ENCODE assay signal across 26 cellular contexts in genomic region chr22:44186737-44187136, GRCh38. TPM values are rescaled to one million over a fixed set of nuclear protein-coding genes. Genes with fewer than 3 reads are reported as not detected.
"Had no signal": no experiment of that assay in that cellular context is flagged by ENCODE, and none has a peak within 500 bp of the region (broad histone marks: within the 10 kb centered on the region; RNA-seq: fewer than 3 reads in every experiment).

No MANE protein-coding gene starts in this region.

- H3K9me3 ChIP-seq: esophagus muscularis mucosa, left ventricle myocardium inferior, neutrophil, pancreas, stomach, suprapubic skin, tibial nerve, uterus had no signal

- H3K9me3 Mint-ChIP-seq: activated CD4-positive, alpha-beta memory T cell treated with anti-CD3 and anti-CD28 coated beads, Interleukin-2, amount 10 ng/mL, durations not matched to agents 7 days and 5 days; activated CD4-positive, alpha-beta T cell treated with anti-CD3 and anti-CD28 coated beads, Interleukin-2, amount 10 ng/mL, durations not matched to agents 24 days and 14 days; activated T-cell treated with anti-CD3 and anti-CD28 coated beads, Interleukin-2, amount 50 U/mL, for 72 hours; natural killer cell treated with Interleukin-12 subunit alpha and Interleukin-12 subunit beta and Interleukin-15 and Interleukin-18, amount 100 ng/mL, for 72 hours; stimulated activated memory B cell treated with anti-CD40 and anti-IgM and Interleukin-4, amounts not matched to agents 10 μg/mL and 1 μg/mL and 100 μg/mL, for 72 hours had no signal

- H3K4me3 Mint-ChIP-seq: activated CD4-positive, alpha-beta memory T cell treated with anti-CD3 and anti-CD28 coated beads, Interleukin-2, amount 10 ng/mL, durations not matched to agents 7 days and 5 days; activated CD4-positive, alpha-beta T cell treated with anti-CD3 and anti-CD28 coated beads, Interleukin-2, amount 10 ng/mL, durations not matched to agents 24 days and 14 days; activated T-cell treated with anti-CD3 and anti-CD28 coated beads, Interleukin-2, amount 50 U/mL, for 72 hours; natural killer cell treated with Interleukin-12 subunit alpha and Interleukin-12 subunit beta and Interleukin-15 and Interleukin-18, amount 100 ng/mL, for 72 hours; stimulated activated memory B cell treated with anti-CD40 and anti-IgM and Interleukin-4, amounts not matched to agents 10 μg/mL and 1 μg/mL and 100 μg/mL, for 72 hours had no signal

- ATAC-seq: activated CD4-positive, CD25-positive, alpha-beta regulatory T cell treated with anti-CD3 and anti-CD28 coated beads, Interleukin-2, amount 50 U/mL, for 24 hours; activated T-cell treated with anti-CD3 and anti-CD28 coated beads, Interleukin-2, amount 50 U/mL, for 72 hours; natural killer cell treated with Interleukin-12 subunit alpha and Interleukin-12 subunit beta and Interleukin-15 and Interleukin-18, amount 100 ng/mL, for 72 hours; pancreas; right cardiac atrium; stimulated activated memory B cell treated with anti-CD40 and anti-IgM and Interleukin-4, amounts not matched to agents 10 μg/mL and 1 μg/mL and 100 μg/mL, for 72 hours had no signal

- H3K36me3 ChIP-seq: esophagus muscularis mucosa, left ventricle myocardium inferior, pancreas, suprapubic skin, tibial nerve, uterus had no signal

- H2AFZ ChIP-seq: hepatocyte had no signal

- FAIRE-seq: astrocyte, frontal cortex, pancreas had no signal

- H3K4me3 ChIP-seq: coronary artery, esophagus muscularis mucosa, hepatocyte, left ventricle myocardium inferior, pancreas, skin epidermis, stomach, suprapubic skin, tibial nerve, uterus had no signal

- H3K4me2 ChIP-seq: hepatocyte had no signal

- H3K36me3 Mint-ChIP-seq: natural killer cell treated with Interleukin-12 subunit alpha and Interleukin-12 subunit beta and Interleukin-15 and Interleukin-18, amount 100 ng/mL, for 72 hours had no signal

- H3K27me3 ChIP-seq: hepatocyte, neutrophil, pancreas, uterus had no signal

- H3K79me2 ChIP-seq: hepatocyte had no signal

- H3K4me1 ChIP-seq: esophagus muscularis mucosa, left ventricle myocardium inferior, pancreas, stomach, suprapubic skin, tibial nerve had no signal

- H3K27me3 Mint-ChIP-seq: activated CD4-positive, alpha-beta memory T cell treated with anti-CD3 and anti-CD28 coated beads, Interleukin-2, amount 10 ng/mL, durations not matched to agents 7 days and 5 days; activated CD4-positive, alpha-beta T cell treated with anti-CD3 and anti-CD28 coated beads, Interleukin-2, amount 10 ng/mL, durations not matched to agents 24 days and 14 days; natural killer cell treated with Interleukin-12 subunit alpha and Interleukin-12 subunit beta and Interleukin-15 and Interleukin-18, amount 100 ng/mL, for 72 hours; stimulated activated memory B cell treated with anti-CD40 and anti-IgM and Interleukin-4, amounts not matched to agents 10 μg/mL and 1 μg/mL and 100 μg/mL, for 72 hours had no signal

- H3K27ac ChIP-seq: coronary artery, esophagus muscularis mucosa, hepatocyte, left ventricle myocardium inferior, neutrophil, pancreas, skin epidermis, stomach, suprapubic skin, tibial nerve, uterus had no signal

- DNase-seq: activated CD4-positive, alpha-beta memory T cell treated with anti-CD3 and anti-CD28 coated beads, Interleukin-2, amount 10 ng/mL, durations not matched to agents 7 days and 5 days; activated CD4-positive, alpha-beta T cell treated with anti-CD3 and anti-CD28 coated beads, Interleukin-2, amount 10 ng/mL, durations not matched to agents 24 days and 14 days; activated gamma-delta T cell; activated naive CD4-positive, alpha-beta T cell treated with anti-CD3 and anti-CD28 coated beads, Interleukin-2, amount 50 U/mL, for 16 hours; activated T-cell treated with anti-CD3 and anti-CD28 coated beads, Interleukin-2, amount 50 U/mL, for 72 hours; left ventricle myocardium inferior; midbrain; right cardiac atrium; stimulated activated CD4-positive, alpha-beta T cell treated with anti-CD3 and anti-CD28 coated beads, Interleukin-2, amount 100 ng/mL, for 24 hours; stomach; uterus had no signal

- H3K27ac Mint-ChIP-seq: activated CD4-positive, alpha-beta memory T cell treated with anti-CD3 and anti-CD28 coated beads, Interleukin-2, amount 10 ng/mL, durations not matched to agents 7 days and 5 days; activated CD4-positive, alpha-beta T cell treated with anti-CD3 and anti-CD28 coated beads, Interleukin-2, amount 10 ng/mL, durations not matched to agents 24 days and 14 days; activated T-cell treated with anti-CD3 and anti-CD28 coated beads, Interleukin-2, amount 50 U/mL, for 72 hours; natural killer cell treated with Interleukin-12 subunit alpha and Interleukin-12 subunit beta and Interleukin-15 and Interleukin-18, amount 100 ng/mL, for 72 hours; stimulated activated memory B cell treated with anti-CD40 and anti-IgM and Interleukin-4, amounts not matched to agents 10 μg/mL and 1 μg/mL and 100 μg/mL, for 72 hours had no signal

RNA-seq across cellular contexts. Expression of gene PARVG, which starts 6.0 kb away (rescaled TPM):
- total RNA-seq: lung microvascular endothelial cell, pulmonary artery endothelial cell had no signal
